8 cellular contexts compared by ENCODE assay signal in genomic region chr1:9824702-9825089, GRCh38. TPM values are rescaled to one million over a fixed set of nuclear protein-coding genes. Genes with fewer than 3 reads are reported as not detected.
DNase-seq lines count a peak whose midpoint lies in the region; ATAC-seq and TF ChIP-seq lines count a peak whose summit lies in the region.

No MANE protein-coding gene starts in this region.

- H3K4ac ChIP-seq in mesenchymal stem cell (ENCODE audit: low read depth in 1 of 2, low read length in 2 of 2), result no peak overlapping the region

- WGBS in mesenchymal stem cell, result 19% methylated on average over 12 of the region's 12 CpGs

- H3K27ac ChIP-seq in mesenchymal stem cell (ENCODE audit: low read length, poor library complexity, severe bottlenecking) (peak overlapping the region; percentile 67), tibial artery (peak overlapping the region; percentile 87 to 93)

- peaks cover 14% of the 10 kb centered on the region for H3K27me3 Mint-ChIP-seq in activated naive CD4-positive, alpha-beta T cell treated with anti-CD3 and anti-CD28 coated beads for 36 hours (ENCODE audit: low read depth)
- H3K27me3 Mint-ChIP-seq in brain, result peaks cover 12% of the 10 kb centered on the region

- H3K27ac Mint-ChIP-seq in activated naive CD4-positive, alpha-beta T cell treated with anti-CD3 and anti-CD28 coated beads for 36 hours, result no peak overlapping the region
- H3K27ac Mint-ChIP-seq in brain, result peak overlapping the region; percentile 17 to 94 (median 81)

- no peak for DNase-seq in activated naive CD4-positive, alpha-beta T cell treated with anti-CD3 and anti-CD28 coated beads for 36 hours
- DNase-seq in activated naive CD4-positive, alpha-beta T cell treated with anti-CD3 and anti-CD28 coated beads, Interleukin-2, amount 50 U/mL, for 16 hours, result no peak
- no peak for DNase-seq in mesenchymal stem cell
- no peak for DNase-seq in tibial artery
- no peak for DNase-seq in activated CD8-positive, alpha-beta memory T cell treated with anti-CD3 and anti-CD28 coated beads, Interleukin-2, amount 50 U/mL, for 48 hours

- no peak overlapping the region for H3K14ac ChIP-seq in mesenchymal stem cell (ENCODE audit: low read length in 2 of 2)

- H3K36me3 Mint-ChIP-seq in activated naive CD4-positive, alpha-beta T cell treated with anti-CD3 and anti-CD28 coated beads for 36 hours (ENCODE audit: low read depth), result no peaks in the 10 kb centered on the region
- peaks cover 4% of the 10 kb centered on the region for H3K36me3 Mint-ChIP-seq in brain

- no peak overlapping the region for H3K18ac ChIP-seq in mesenchymal stem cell (ENCODE audit: low read depth in 1 of 2, low read length in 2 of 2)

- H3K23ac ChIP-seq in mesenchymal stem cell (ENCODE audit: low read length in 2 of 2), result no peak overlapping the region

- H2BK5ac ChIP-seq in mesenchymal stem cell (ENCODE audit: low read depth, low read length, poor library complexity, severe bottlenecking), result peak overlapping the region; percentile 48

- no peak overlapping the region for H2BK120ac ChIP-seq in mesenchymal stem cell (ENCODE audit: low read depth, low read length)

- H3K4me3 ChIP-seq in mesenchymal stem cell (ENCODE audit: insufficient read depth in 1 of 2, low read depth in 1 of 2, low read length in 2 of 2) (peak overlapping the region; percentile 66 to 80), tibial artery (peak overlapping the region; percentile 74 to 80)

- H3K9ac ChIP-seq in mesenchymal stem cell (ENCODE audit: low read length), result no peak overlapping the region

- H3K9me3 Mint-ChIP-seq in activated naive CD4-positive, alpha-beta T cell treated with anti-CD3 and anti-CD28 coated beads for 36 hours, result no peaks in the 10 kb centered on the region
- peaks cover 0 to 4% (median 0%) of the 10 kb centered on the region in 5 experiments for H3K9me3 Mint-ChIP-seq in brain

- H4K91ac ChIP-seq in mesenchymal stem cell (ENCODE audit: low read length), result no peak overlapping the region

- peak overlapping the region; percentile 97 for H2BK15ac ChIP-seq in mesenchymal stem cell (ENCODE audit: low read depth, poor library complexity, severe bottlenecking)

- intact Hi-C loops in activated naive CD4-positive, alpha-beta T cell treated with anti-CD3 and anti-CD28 coated beads for 36 hours (cut with micrococcal nuclease), result loop anchor here (2.0 to 5.0 kb wide), 3 partner anchors 43 to 168 kb away; no protein-coding TSS in a partner anchor
- intact Hi-C loops in tibial artery (cut with DNase I; ENCODE audit: low total_unique reads), result no loop called here

- peaks cover 41% of the 10 kb centered on the region for H3K4me1 Mint-ChIP-seq in activated naive CD4-positive, alpha-beta T cell treated with anti-CD3 and anti-CD28 coated beads for 36 hours (ENCODE audit: low read depth)
- H3K4me1 Mint-ChIP-seq in brain, result peaks cover 46% of the 10 kb centered on the region

- H3K4me1 ChIP-seq in mesenchymal stem cell (ENCODE audit: control insufficient read depth, insufficient read depth, low read depth, low read length), result peaks cover 21% of the 10 kb centered on the region
- H3K4me1 ChIP-seq in tibial artery, result peaks cover 7 to 33% (median 21%) of the 10 kb centered on the region in 4 donors

- H2BK12ac ChIP-seq in mesenchymal stem cell (ENCODE audit: low read length in 2 of 2), result no peak overlapping the region

- H3K36me3 ChIP-seq in mesenchymal stem cell (ENCODE audit: control insufficient read depth in 1 of 2, insufficient read depth in 2 of 2, low read depth in 1 of 2, low read length in 2 of 2) (no peaks in the 10 kb centered on the region), tibial artery (no peaks in the 10 kb centered on the region)

- peak overlapping the region; percentile 64 for H3K4me3 Mint-ChIP-seq in activated naive CD4-positive, alpha-beta T cell treated with anti-CD3 and anti-CD28 coated beads for 36 hours
- peak overlapping the region; percentile 61 to 87 (median 73) for H3K4me3 Mint-ChIP-seq in brain

- H2AK5ac ChIP-seq in mesenchymal stem cell (ENCODE audit: low read length, severe bottlenecking), result peak overlapping the region; percentile 11

- no peak overlapping the region for H2AFZ ChIP-seq in mesenchymal stem cell (ENCODE audit: low read depth, low read length)

- no peaks in the 10 kb centered on the region for H3K27me3 ChIP-seq in mesenchymal stem cell (ENCODE audit: control insufficient read depth in 1 of 2, insufficient read depth in 1 of 2, low read length in 2 of 2)
- no peaks in the 10 kb centered on the region for H3K27me3 ChIP-seq in tibial artery

- no peak for TF ChIP-seq CTCF in brain (conservative IDR thresholded peaks at IDR 0.05)
- TF ChIP-seq CTCF in tibial artery (IDR thresholded peaks at IDR 0.05), result no peak

- ATAC-seq in GM21723 (IDR thresholded peaks at IDR 0.05; ENCODE audit: unreplicated experiment) (no peak), HG03280 (IDR thresholded peaks at IDR 0.05; ENCODE audit: unreplicated experiment) (no peak)

- H3K9me3 ChIP-seq in mesenchymal stem cell (ENCODE audit: control insufficient read depth, low read length), result no peaks in the 10 kb centered on the region
- H3K9me3 ChIP-seq in tibial artery, result no peaks in the 10 kb centered on the region

- H3K79me1 ChIP-seq in mesenchymal stem cell (replicated peaks; ENCODE audit: low read length, poor library complexity, severe bottlenecking), result peaks cover 1% of the 10 kb centered on the region

- no peak overlapping the region for H4K8ac ChIP-seq in mesenchymal stem cell (ENCODE audit: low read length)

- CTCF ChIA-PET in activated naive CD4-positive, alpha-beta T cell treated with anti-CD3 and anti-CD28 coated beads for 36 hours (lab: Charles Lee), result no interaction called here

- H3K4me2 ChIP-seq in mesenchymal stem cell (ENCODE audit: low read length, poor library complexity, severe bottlenecking), result peak overlapping the region; percentile 100

RNA-seq across cellular contexts. Expression of gene CLSTN1, which starts 0.9 kb away (rescaled TPM):
- 10 to 100 TPM; 24.0 to 24.9 TPM for total RNA-seq in activated naive CD4-positive, alpha-beta T cell treated with anti-CD3 and anti-CD28 coated beads for 36 hours
- polyA plus RNA-seq in brain (ENCODE audit: insufficient read depth, low read depth, low replicate concordance), result 416 TPM
- 81.8 TPM for polyA plus RNA-seq in mesenchymal stem cell (2013, experiment 1 of 2)
- 79.6 TPM for polyA plus RNA-seq in mesenchymal stem cell (2013, experiment 2 of 2)
